ENCODE assay signal across 10 cellular contexts in genomic region chr17:50199211-50199633, GRCh38. TPM values are rescaled to one million over a fixed set of nuclear protein-coding genes. Genes with fewer than 3 reads are reported as not detected.
DNase-seq lines count a peak whose midpoint lies in the region; ATAC-seq and TF ChIP-seq lines count a peak whose summit lies in the region.
"Had no signal": no experiment of that assay in that cellular context is flagged by ENCODE, and none has a peak within 500 bp of the region (broad histone marks: within the 10 kb centered on the region; RNA-seq: fewer than 3 reads in every experiment).

No MANE protein-coding gene starts in this region.

- no peaks in the 10 kb centered on the region for H3K4me1 ChIP-seq in parathyroid adenoma

- peak overlapping the region; percentile 61 for H3K4me2 ChIP-seq in parathyroid adenoma (ENCODE audit: low read length)

- no peak overlapping the region for H2AFZ ChIP-seq in parathyroid adenoma

- H3K27ac ChIP-seq in RWPE1: peak overlapping the region; percentile 93
- no peak overlapping the region for H3K27ac ChIP-seq in parathyroid adenoma

- CTCF ChIA-PET in BJ (lab: Yijun Ruan, JAX) (interaction anchor here (1.1 to 23.7 kb wide), 7 partner anchors 13 to 105 kb away, joined by 3 to 515 read pairs (median 6); partner anchors contain the start of gene TMEM92), RWPE1 (lab: Yijun Ruan, JAX) (interaction anchor here (0.6 to 5.7 kb wide), 8 partner anchors 12 to 105 kb away, joined by 3 to 104 read pairs (median 4); no protein-coding TSS in a partner anchor)

- no peak overlapping the region for H3K9ac ChIP-seq in parathyroid adenoma

- no peak for TF ChIP-seq CTCF in BJ (IDR thresholded peaks at IDR 0.05; ENCODE audit: insufficient read depth, low read depth, low read length)
- TF ChIP-seq CTCF in RWPE1 (conservative IDR thresholded peaks at IDR 0.05; ENCODE audit: low read depth): no peak
- TF ChIP-seq CTCF in fibroblast of the aortic adventitia (IDR thresholded peaks at IDR 0.05; ENCODE audit: insufficient read depth, low read length): no peak
- TF ChIP-seq CTCF in parathyroid adenoma (IDR thresholded peaks at IDR 0.05): no peak

- no peaks in the 10 kb centered on the region for H3K79me2 ChIP-seq in parathyroid adenoma

- peak overlapping the region; percentile 97 for H3K4me3 ChIP-seq in BJ (ENCODE audit: low read depth, low read length)
- peak overlapping the region; percentile 73 for H3K4me3 ChIP-seq in fibroblast of the aortic adventitia (ENCODE audit: low read depth, low read length)
- H3K4me3 ChIP-seq in parathyroid adenoma (ENCODE audit: low read depth, low read length): peak overlapping the region; percentile 24
- H3K4me3 ChIP-seq: lung had no signal

- POLR2A ChIA-PET in BJ (lab: Charles Lee) (interaction anchor here (5.2 to 6.3 kb wide), 3 partner anchors 12 to 71 kb away, joined by 58 to 286 read pairs (median 135); partner anchors contain the start of gene TMEM92), RWPE1 (lab: Yijun Ruan, JAX; ENCODE audit: low non-redundant PET) (no interaction called here)

- peaks cover 57% of the 10 kb centered on the region for H3K36me3 ChIP-seq in BJ (ENCODE audit: control insufficient read depth, insufficient read depth, low read length)
- H3K36me3 ChIP-seq in parathyroid adenoma (ENCODE audit: control insufficient read depth, insufficient read depth, low read length): no peaks in the 10 kb centered on the region

- ATAC-seq in GM18861 (IDR thresholded peaks at IDR 0.05; ENCODE audit: unreplicated experiment): no peak
- no peak for ATAC-seq in HG03378 (IDR thresholded peaks at IDR 0.05; ENCODE audit: unreplicated experiment)

- DNase-seq in BJ (ENCODE audit: low read depth): no peak
- DNase-seq in RWPE1 (ENCODE audit: low spot score): no peak
- DNase-seq in fibroblast of the aortic adventitia (ENCODE audit: low read depth): peak; percentile 39
- no peak for DNase-seq in SIG-M5 treated with dmso at 0.1 percent for 504 hours (lab: John Stamatoyannopoulos, UW; ENCODE audit: unreplicated experiment)
- DNase-seq in NCI-H1694 treated with DMSO at 0.1 percent for 48 hours (lab: John Stamatoyannopoulos, UW): no peak
- DNase-seq: activated CD4-positive, CD25-positive, alpha-beta regulatory T cell had no signal

- H3K27me3 ChIP-seq in BJ (ENCODE audit: control insufficient read depth, insufficient read depth, low read length) (no peaks in the 10 kb centered on the region), parathyroid adenoma (ENCODE audit: control insufficient read depth, insufficient read depth, low read length) (peaks cover 5% of the 10 kb centered on the region)

- no peaks in the 10 kb centered on the region for H3K9me3 ChIP-seq in parathyroid adenoma (ENCODE audit: control insufficient read depth, low read length)

RNA-seq across cellular contexts. Expression of gene COL1A1, which starts 2.2 kb away (rescaled TPM):
- 1,679 and 2,161 TPM in 2 replicates for polyA plus RNA-seq in BJ (2011; rRNA removed)
- polyA minus RNA-seq in BJ (2011; rRNA and poly(A)+ RNA removed): 4,131 and 5,702 TPM in 2 replicates
- total RNA-seq in fibroblast of the aortic adventitia (ENCODE audit: low replicate concordance): 2,633 and 16,513 TPM in 2 replicates

RNA-seq across cellular contexts. Expression of gene SGCA, which starts 33.4 kb away (rescaled TPM):
- polyA plus RNA-seq in BJ (2011; rRNA removed): 0.09 and 0.40 TPM in 2 replicates
- polyA minus RNA-seq in BJ (2011; rRNA and poly(A)+ RNA removed): not detected in 2 replicates
- total RNA-seq in fibroblast of the aortic adventitia (ENCODE audit: low replicate concordance): 0.65 and 0.90 TPM in 2 replicates

RNA-seq across cellular contexts. Expression of gene PPP1R9B, which starts 48.7 kb away (rescaled TPM):
- polyA plus RNA-seq in BJ (2011; rRNA removed): 17.2 and 19.3 TPM in 2 replicates
- polyA minus RNA-seq in BJ (2011; rRNA and poly(A)+ RNA removed): 27.3 and 31.6 TPM in 2 replicates
- 59.3 and 85.4 TPM in 2 replicates for total RNA-seq in fibroblast of the aortic adventitia (ENCODE audit: low replicate concordance)

Comparison
In these comparisons a context has a peak if more than half of its experiments do, and no peak if none do; other contexts are left out.
1. H3K4me3 ChIP-seq: peak in every context shown above with its lines; median percentile 97 in BJ; 73 in fibroblast of the aortic adventitia; 24 in parathyroid adenoma.